Comparison of ENCODE assay signal across 14 cellular contexts in the genomic region with DNA sequence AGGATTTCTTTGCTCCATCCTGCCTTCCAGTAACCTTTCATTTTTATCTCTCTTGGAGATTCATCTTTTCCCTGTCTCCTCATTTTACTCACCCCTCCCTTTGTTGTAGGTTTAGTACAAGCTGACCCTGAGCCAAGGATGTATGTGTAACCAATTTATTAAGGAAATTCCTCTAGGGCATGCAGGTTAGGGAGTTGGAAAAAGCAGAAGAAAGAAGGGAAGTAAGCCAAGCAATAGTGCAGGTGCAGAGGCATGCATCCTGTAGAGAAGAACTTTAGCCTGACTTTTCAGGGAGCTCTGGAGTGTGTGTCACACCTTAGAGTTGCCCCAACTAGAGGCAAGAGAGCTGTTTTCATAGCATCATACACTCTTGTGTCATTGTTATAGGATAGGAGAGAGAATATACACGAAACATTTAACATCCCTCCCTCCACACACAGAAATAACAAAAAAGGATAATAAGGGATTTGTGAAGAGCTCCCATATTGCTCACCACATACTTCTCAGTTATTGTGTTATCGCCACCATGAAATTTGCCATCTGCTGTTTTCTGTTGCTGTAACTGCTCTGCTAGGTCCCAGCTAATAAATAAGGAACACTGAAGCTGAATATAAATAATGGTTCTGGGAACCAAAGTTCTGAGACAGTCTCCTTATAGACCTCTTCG. TPM values are rescaled to one million over a fixed set of nuclear protein-coding genes. Genes with fewer than 3 reads are reported as not detected.
A peak's percentile ranks its signal among the peaks of the same experiment; 100 is the strongest.
DNase-seq lines count a peak whose midpoint lies in the region; ATAC-seq, FAIRE-seq and TF ChIP-seq lines count a peak whose summit lies in the region.
"Had no signal": no experiment of that assay in that cellular context is flagged by ENCODE, and none has a peak within 500 bp of the region (broad histone marks: within the 10 kb centered on the region; RNA-seq: fewer than 3 reads in every experiment).

No MANE protein-coding gene starts in this region.

- H3K4me3 ChIP-seq in HCT116 (replicated peaks in 1 of 2; ENCODE audit: low read depth in 1 of 2, low read length in 2 of 2) (no peak overlapping the region), transverse colon (no peak overlapping the region), pancreas (no peak overlapping the region), aorta (ENCODE audit: low read length in 2 of 2) (no peak overlapping the region)
- H3K4me3 ChIP-seq: GM12878 had no signal

- in situ Hi-C loops in transverse colon (cut with MboI; ENCODE audit: low pct_ligation_motif_present in 1 of 4, low pct_unique_long_range_greater_than_20kb in 1 of 4, low sequenced_read_pairs in 3 of 4), result no loop called here

- H3K9ac ChIP-seq in HCT116 (ENCODE audit: low read length), result no peak overlapping the region

- H3K27ac ChIP-seq in HCT116 (ENCODE audit: low read depth, low read length), result no peak overlapping the region
- peak overlapping the region; percentile 52 to 77 (median 64) for H3K27ac ChIP-seq in transverse colon
- no peak overlapping the region for H3K27ac ChIP-seq in caudate nucleus (ENCODE audit: low read depth, low read length)
- no peak overlapping the region for H3K27ac ChIP-seq in pancreas
- H3K27ac ChIP-seq in aorta (ENCODE audit: low read depth in 1 of 2, low read length in 2 of 2), result no peak overlapping the region

- H3K4me3 Mint-ChIP-seq in brain, result no peak overlapping the region
- H3K4me3 Mint-ChIP-seq: IgD-negative memory B cell had no signal

- intact Hi-C loops in HCT116 (cut with micrococcal nuclease), result no loop called here
- intact Hi-C loops in transverse colon (cut with DNase I; ENCODE audit: low total_unique reads), result no loop called here
- intact Hi-C loops in pancreas (cut with DNase I), result no loop called here
- intact Hi-C loops in aorta (cut with DNase I), result no loop called here

- no peaks in the 10 kb centered on the region for H3K36me3 ChIP-seq in HCT116 (ENCODE audit: control insufficient read depth in 1 of 2, insufficient read depth in 2 of 2, low read length in 2 of 2)
- no peaks in the 10 kb centered on the region for H3K36me3 ChIP-seq in transverse colon
- no peaks in the 10 kb centered on the region for H3K36me3 ChIP-seq in pancreas
- H3K36me3 ChIP-seq in aorta (ENCODE audit: control insufficient read depth in 1 of 2, insufficient read depth in 2 of 2, low read length in 1 of 2), result no peaks in the 10 kb centered on the region

- RAD21 ChIA-PET in HCT116 (lab: Charles Lee; ENCODE audit: low non-redundant PET in 1 of 2, low total read pairs in 2 of 2, uncharacterized antibody in 2 of 2, unreplicated experiment in 2 of 2), result no interaction called here

- H3K4me1 ChIP-seq in HCT116 (ENCODE audit: control insufficient read depth in 1 of 2, insufficient read depth in 2 of 2, low read length in 2 of 2), result peaks cover 16 to 31% of the 10 kb centered on the region in 2 experiments
- peaks cover 0 to 27% (median 17%) of the 10 kb centered on the region in 4 donors for H3K4me1 ChIP-seq in transverse colon
- no peaks in the 10 kb centered on the region for H3K4me1 ChIP-seq in pancreas
- no peaks in the 10 kb centered on the region for H3K4me1 ChIP-seq in aorta (ENCODE audit: control insufficient read depth in 1 of 2, insufficient read depth in 2 of 2, low read length in 2 of 2)

- CTCF ChIA-PET in HCT116 (lab: Charles Lee), result interaction anchor here (1.4 kb wide), 1 partner anchor 21 kb away, joined by 5 read pairs; no protein-coding TSS in a partner anchor

- no peak for TF ChIP-seq EP300 in transverse colon (IDR thresholded peaks at IDR 0.05; ENCODE audit: low read depth)

- TF ChIP-seq CTCF in HCT116 (IDR thresholded peaks at IDR 0.05 in 2 of 3, conservative IDR thresholded peaks at IDR 0.05 in 1 of 3; ENCODE audit: borderline replicate concordance in 1 of 3, insufficient read depth in 1 of 3, low read depth in 2 of 3, low read length in 2 of 3) (no peak), brain (conservative IDR thresholded peaks at IDR 0.05) (no peak), transverse colon (IDR thresholded peaks at IDR 0.05) (no peak), pancreas (IDR thresholded peaks at IDR 0.05) (no peak)

- TF ChIP-seq RAD21 in HCT116 (IDR thresholded peaks at IDR 0.05; ENCODE audit: low read depth), result no peak

- H3K27me3 Mint-ChIP-seq in brain, result no peaks in the 10 kb centered on the region
- H3K27me3 Mint-ChIP-seq: IgD-negative memory B cell had no signal

- H3K9me3 Mint-ChIP-seq in brain, result peaks cover 0 to 4% (median 3%) of the 10 kb centered on the region in 5 experiments

- no peaks in the 10 kb centered on the region for H4K20me1 ChIP-seq in HCT116 (ENCODE audit: insufficient read depth)

- POLR2A ChIA-PET in HCT116 (lab: Charles Lee), result no interaction called here

- no peaks in the 10 kb centered on the region for H3K9me2 ChIP-seq in HCT116 (ENCODE audit: insufficient read depth)

- BruUV-seq in HCT116 (replicated peaks; lab: Mats Ljungman, UMichigan), result no TSS peak

- no peaks in the 10 kb centered on the region for H3K79me2 ChIP-seq in HCT116 (ENCODE audit: insufficient read depth, low read length)

- H3K27me3 ChIP-seq in HCT116 (ENCODE audit: insufficient read depth, low read length) (no peaks in the 10 kb centered on the region), transverse colon (no peaks in the 10 kb centered on the region), pancreas (no peaks in the 10 kb centered on the region), aorta (ENCODE audit: control insufficient read depth in 1 of 2, insufficient read depth in 2 of 2, low read length in 1 of 2) (no peaks in the 10 kb centered on the region)

- peak overlapping the region; percentile 45 for H3K4me2 ChIP-seq in HCT116 (ENCODE audit: low read length)

- ATAC-seq in HCT116 (no peak), pancreas (no peak), aorta (ENCODE audit: low FRiP score) (no peak)
- ATAC-seq: GM12878 had no signal

- no peaks in the 10 kb centered on the region for H3K36me3 Mint-ChIP-seq in brain
- H3K36me3 Mint-ChIP-seq: IgD-negative memory B cell had no signal

- no peak overlapping the region for H2AFZ ChIP-seq in HCT116 (ENCODE audit: low read depth, low read length, poor library complexity, severe bottlenecking)

- peaks cover 23% of the 10 kb centered on the region for H3K4me1 Mint-ChIP-seq in brain
- H3K4me1 Mint-ChIP-seq: IgD-negative memory B cell had no signal

- DNase-seq in HCT116 (ENCODE audit: low read depth, low spot score) (no peak), kidney tubule cell (ENCODE audit: low spot score) (peak; percentile 88), transverse colon (no peak), caudate nucleus (lab: John Stamatoyannopoulos, UW) (no peak), pancreas (no peak), aorta (no peak)
- DNase-seq: activated CD4-positive, alpha-beta T cell treated with anti-CD3 and anti-CD28 coated beads for 1 hour; central memory CD4-positive, alpha-beta T cell; NCI-H146; stimulated activated CD4-positive, alpha-beta T cell treated with anti-CD3 and anti-CD28 coated beads, Interleukin-1b, Interleukin-23, amount 100 ng/mL, for 48 hours; stimulated activated naive CD4-positive, alpha-beta T cell treated with Interleukin-2 at 50 U/mL for 16 hours had no signal

- TF ChIP-seq POLR2A in HCT116 (IDR thresholded peaks at IDR 0.05; ENCODE audit: borderline replicate concordance, extremely low read depth, insufficient read depth, insufficient read length) (no peak), transverse colon (IDR thresholded peaks at IDR 0.05) (no peak)

- H3K27ac Mint-ChIP-seq in brain, result peak overlapping the region in 3 of 5 experiments; percentile 21 to 83 (median 30)
- H3K27ac Mint-ChIP-seq: IgD-negative memory B cell had no signal

- WGBS in transverse colon (ENCODE audit: low coverage in 1 of 2), 2 donors, result 61 to 77% methylated on average over 3 of the region's 3 CpGs
- 83 to 88% methylated on average over 3 of the region's 3 CpGs for WGBS in pancreas, 2 donors
- 93 to 94% methylated on average over 3 of the region's 3 CpGs for WGBS in aorta, 2 donors

- FAIRE-seq in pancreas (lab: Jason Lieb, UNC), result no peak
- FAIRE-seq: GM12878 had no signal

- no peaks in the 10 kb centered on the region for H3K9me3 ChIP-seq in HCT116 (ENCODE audit: control insufficient read depth in 1 of 2, insufficient read depth in 1 of 2, low read depth in 1 of 2, low read length in 2 of 2)
- no peaks in the 10 kb centered on the region for H3K9me3 ChIP-seq in transverse colon
- H3K9me3 ChIP-seq in pancreas, result no peaks in the 10 kb centered on the region
- no peaks in the 10 kb centered on the region for H3K9me3 ChIP-seq in aorta (ENCODE audit: control insufficient read depth, low read length)

TF ChIP-seq in HCT116, 20 proteins besides CTCF, POLR2A, EP300 and RAD21:
- TF ChIP-seq EGR1 (IDR thresholded peaks at IDR 0.05; ENCODE audit: low read depth), result no peak

RNA-seq across cellular contexts. Expression of gene SEMA3C, which starts 21.8 kb away (rescaled TPM):
- total RNA-seq in HCT116 (2021; ENCODE audit: unreplicated experiment), result 25.3 TPM
- 6.0 and 7.4 TPM in 2 replicates for polyA plus RNA-seq in HCT116 (2012)
- polyA plus RNA-seq in brain (ENCODE audit: insufficient read depth, low read depth, low replicate concordance), result 3.3 TPM
- total RNA-seq in transverse colon, result 10 to 100 TPM; 34.0 to 83.8 (median 79.9) TPM
- 10 to 100 TPM in 1 of 6 donors, 1 to 10 TPM in 3, under 1 TPM in 2; 0.28 to 11.3 (median 3.0) TPM for total RNA-seq in pancreas
- under 1 TPM; 0.61 to 0.80 TPM for polyA plus RNA-seq in pancreas
- total RNA-seq in aorta, result 10 to 100 TPM; 19.8 to 86.8 TPM
- polyA plus RNA-seq in aorta, result 10 to 100 TPM in 1 of 2 donors, 1 to 10 TPM in 1; 3.3 to 11.9 TPM
- polyA plus RNA-seq: IgD-negative memory B cell had no signal

Comparison
In these comparisons a context has a peak if more than half of its experiments do, and no peak if none do; other contexts are left out.
1. H3K27ac ChIP-seq: peak in transverse colon (4 of 4); none in HCT116 (single experiment), caudate nucleus (single experiment), pancreas (0 of 4) and aorta (0 of 2).